23 cellular contexts compared by ENCODE assay signal in the genomic region with DNA sequence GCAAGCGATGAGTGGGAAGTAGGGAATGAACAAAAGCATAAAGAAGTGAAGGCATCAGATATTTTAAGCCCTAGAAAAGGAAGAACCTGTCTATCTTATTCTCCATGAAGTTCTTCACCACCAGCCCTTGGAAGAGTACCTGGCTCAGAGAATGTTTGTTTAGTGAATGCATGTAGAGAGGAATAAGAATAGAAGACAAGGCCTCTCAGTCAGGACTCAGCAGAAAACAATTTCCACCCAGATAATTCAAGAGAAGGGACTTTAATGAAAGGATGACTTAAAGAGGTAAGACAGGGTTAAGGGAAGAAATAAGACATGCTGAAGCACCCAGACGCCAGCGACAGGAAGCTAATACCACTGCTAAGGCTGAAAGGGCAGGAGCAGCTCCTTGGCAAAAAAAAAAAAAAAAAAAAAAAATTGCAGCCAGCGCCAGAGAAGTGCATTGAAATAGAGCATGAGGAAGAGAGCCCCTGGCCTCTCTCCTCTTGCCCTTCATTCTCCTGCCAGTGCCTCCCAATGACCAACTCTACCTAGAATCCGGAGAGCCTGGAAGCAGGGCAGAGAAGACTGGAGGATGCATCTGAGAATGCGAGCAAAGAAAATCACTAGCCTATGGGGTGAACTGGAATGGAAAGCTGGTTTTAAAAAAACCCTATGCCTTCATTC. TPM values are rescaled to one million over a fixed set of nuclear protein-coding genes. Genes with fewer than 3 reads are reported as not detected.
A peak's percentile ranks its signal among the peaks of the same experiment; 100 is the strongest.
DNase-seq lines count a peak whose midpoint lies in the region; ATAC-seq lines count a peak whose summit lies in the region.
"Had no signal": no experiment of that assay in that cellular context is flagged by ENCODE, and none has a peak within 500 bp of the region (broad histone marks: within the 10 kb centered on the region; RNA-seq: fewer than 3 reads in every experiment).

No MANE protein-coding gene starts in this region.

- H3K9me3 ChIP-seq in NT2/D1 (ENCODE audit: insufficient read depth, low read length) (no peaks in the 10 kb centered on the region), neuronal stem cell (replicated peaks in 1 of 2; ENCODE audit: control insufficient read depth in 2 of 2, insufficient read depth in 1 of 2, low read depth in 1 of 2, low read length in 2 of 2) (no peaks in the 10 kb centered on the region)
- H3K9me3 ChIP-seq: BE2C had no signal

- H3K4me1 ChIP-seq in NT2/D1 (ENCODE audit: insufficient read depth, insufficient read length) (no peaks in the 10 kb centered on the region), neuronal stem cell (ENCODE audit: control insufficient read depth in 2 of 2, insufficient read depth in 1 of 2, low read depth in 1 of 2, low read length in 2 of 2) (peaks cover 4 to 10% of the 10 kb centered on the region in 2 donors)
- H3K4me1 ChIP-seq: BE2C had no signal

- WGBS in neuronal stem cell (ENCODE audit: extremely low coverage in 2 of 2, insufficient read length in 2 of 2, insufficient replicate concordance in 1 of 2), 2 donors, result no CpG with 5 or more reads among the region's 6 CpGs

- H2BK5ac ChIP-seq in neuronal stem cell (ENCODE audit: low read length), result no peak overlapping the region

- H4K8ac ChIP-seq in neuronal stem cell (ENCODE audit: low read depth, low read length), result no peak overlapping the region

- no peak for ATAC-seq in GM21423 (IDR thresholded peaks at IDR 0.05; ENCODE audit: unreplicated experiment)

- H4K91ac ChIP-seq in neuronal stem cell (ENCODE audit: low read depth, low read length, poor library complexity), result no peak overlapping the region

- no peak overlapping the region for H2BK120ac ChIP-seq in neuronal stem cell (ENCODE audit: low read depth, low read length)

- DNase-seq in NCI-H2227 treated with DMSO at 0.1 percent for 48 hours (lab: John Stamatoyannopoulos, UW) (peak; percentile 5), NCI-H2227 (lab: John Stamatoyannopoulos, UW; ENCODE audit: unreplicated experiment) (no peak), NT2/D1 (ENCODE audit: low read depth, low spot score) (peak; percentile 8), iPS DF 4.7 (ENCODE audit: extremely low read depth, low spot score) (peak; percentile 25), neuronal stem cell (ENCODE audit: low spot score) (no peak), NCI-H526 (lab: John Stamatoyannopoulos, UW) (no peak)
- no peak for DNase-seq in activated CD8-positive, alpha-beta memory T cell treated with anti-CD3 and anti-CD28 coated beads for 24 hours
- DNase-seq: BE2C; CD8-positive, alpha-beta memory T cell; DMS79 treated with DMSO at 0.1 percent for 48 hours; GF-D8; H9; IMR-90; KG1; NCI-H1092 treated with DMSO at 0.1 percent for 48 hours; NCI-H1436; NCI-H187; NCI-H2171 treated with DMSO at 0.1 percent for 48 hours; NCI-H526 treated with DMSO at 0.1 percent for 48 hours; Right ventricle myocardium superior; RPMI8226 had no signal

- no peak overlapping the region for H2BK15ac ChIP-seq in neuronal stem cell (ENCODE audit: low read length)

- no peak overlapping the region for H3K27ac ChIP-seq in neuronal stem cell (replicated peaks; ENCODE audit: low read length)
- H3K27ac ChIP-seq: 22Rv1 had no signal

- H3K9ac ChIP-seq in NT2/D1 (ENCODE audit: insufficient read length, low read depth), result no peak overlapping the region
- no peak overlapping the region for H3K9ac ChIP-seq in neuronal stem cell (ENCODE audit: low read depth, low read length, poor library complexity)

- no peak overlapping the region for H3K4ac ChIP-seq in neuronal stem cell (ENCODE audit: low read length)

- H2AK5ac ChIP-seq in neuronal stem cell (ENCODE audit: low read depth, low read length), result no peak overlapping the region

- H3K27me3 ChIP-seq in NT2/D1 (ENCODE audit: insufficient read depth, insufficient read length), result no peaks in the 10 kb centered on the region
- H3K27me3 ChIP-seq in neuronal stem cell (ENCODE audit: control insufficient read depth in 3 of 3, insufficient read depth in 3 of 3, low read depth in 1 of 3, low read length in 3 of 3), result no peaks in the 10 kb centered on the region
- H3K27me3 ChIP-seq: BE2C had no signal

- no peak overlapping the region for H3K23ac ChIP-seq in neuronal stem cell (ENCODE audit: low read depth, low read length, poor library complexity)

- H2AFZ ChIP-seq in neuronal stem cell (ENCODE audit: low read length), result no peak overlapping the region

- no peak overlapping the region for H3K18ac ChIP-seq in neuronal stem cell (ENCODE audit: low read length)

- peak overlapping the region; percentile 9 for H3K14ac ChIP-seq in neuronal stem cell (ENCODE audit: low read length)

- no peak overlapping the region for H3K4me2 ChIP-seq in neuronal stem cell (ENCODE audit: insufficient read depth, low read length, poor library complexity, severe bottlenecking)

- H3K4me3 ChIP-seq in NT2/D1 (ENCODE audit: insufficient read length, low read depth) (no peak overlapping the region), neuronal stem cell (ENCODE audit: low read length in 2 of 2) (no peak overlapping the region)

- H3K36me3 ChIP-seq in NT2/D1 (ENCODE audit: insufficient read depth, insufficient read length, low read length) (no peaks in the 10 kb centered on the region), neuronal stem cell (replicated peaks in 1 of 2; ENCODE audit: control insufficient read depth in 2 of 2, insufficient read depth in 2 of 2, low read length in 2 of 2) (no peaks in the 10 kb centered on the region)
- H3K36me3 ChIP-seq: BE2C had no signal

- H2BK12ac ChIP-seq in neuronal stem cell (ENCODE audit: low read length), result no peak overlapping the region

- H3K79me1 ChIP-seq in neuronal stem cell (ENCODE audit: low read depth, low read length), result no peaks in the 10 kb centered on the region

RNA-seq across cellular contexts. Expression of gene RASGEF1B, which starts 47.2 kb away (rescaled TPM):
- 3.7 TPM for polyA plus RNA-seq in neuronal stem cell (2013, experiment 1 of 2)
- polyA plus RNA-seq in neuronal stem cell (2013, experiment 2 of 2), result 3.7 TPM

Comparison
In these comparisons a context has a peak if more than half of its experiments do, and no peak if none do; other contexts are left out.
1. DNase-seq: peak in NCI-H2227 treated with DMSO at 0.1 percent for 48 hours (single experiment), NT2/D1 (single experiment) and iPS DF 4.7 (single experiment); none in NCI-H2227 (single experiment), neuronal stem cell (single experiment), NCI-H526 (0 of 2) and activated CD8-positive, alpha-beta memory T cell treated with anti-CD3 and anti-CD28 coated beads for 24 hours (single experiment).